In genomic region chr6:38045701-38046305, GRCh38 we compare ENCODE assay signal across 1 cellular context.
A peak's percentile ranks its signal among the peaks of the same experiment; 100 is the strongest.
TF ChIP-seq lines count a peak whose summit lies in the region.

No MANE protein-coding gene starts in this region.

TF ChIP-seq in HepG2, 621 proteins besides CTCF, POLR2A, EP300 and RAD21 (continued from another document and continues in another):
- TF ChIP-seq ARID5B (CRISPR knock-in tag; IDR thresholded peaks at IDR 0.05) (peak; percentile 95), MED1 (CRISPR knock-in tag; IDR thresholded peaks at IDR 0.05) (peak; percentile 70; the same call in 1 of the 2 replicates), ONECUT2 (CRISPR knock-in tag; IDR thresholded peaks at IDR 0.05) (peak; percentile 41; the same call in 1 of the 2 replicates), AHDC1 (CRISPR knock-in tag; IDR thresholded peaks at IDR 0.05; ENCODE audit: borderline replicate concordance) (peak; percentile 86; the same call in 1 of the 2 replicates), ZBTB20 (CRISPR knock-in tag; IDR thresholded peaks at IDR 0.05; ENCODE audit: borderline replicate concordance, low read depth) (peak; percentile 73; the same call in 1 of the 2 replicates), ZBTB2 (CRISPR knock-in tag; IDR thresholded peaks at IDR 0.05; ENCODE audit: low read depth) (no peak), TBX3 (IDR thresholded peaks at IDR 0.05; ENCODE audit: borderline replicate concordance) (no peak), NR2F2 (IDR thresholded peaks at IDR 0.05; ENCODE audit: borderline replicate concordance, low read depth) (peak; percentile 40; the same call in 1 of the 2 replicates), CREB1 (IDR thresholded peaks at IDR 0.05) (no peak), CREB1 (CRISPR knock-in tag; IDR thresholded peaks at IDR 0.05) (peak; percentile 69), NR0B2 (CRISPR knock-in tag; IDR thresholded peaks at IDR 0.05) (no peak), ZNF367 (CRISPR knock-in tag; IDR thresholded peaks at IDR 0.05; ENCODE audit: borderline replicate concordance) (no peak), ZNF205 (CRISPR knock-in tag; IDR thresholded peaks at IDR 0.05) (no peak), EHMT2 (IDR thresholded peaks at IDR 0.05; ENCODE audit: borderline replicate concordance, low read depth, low read length) (peak; percentile 59; the same call in 1 of the 2 replicates), NR2F6 (IDR thresholded peaks at IDR 0.05) (peak; percentile 55), NR2F6 (CRISPR knock-in tag; IDR thresholded peaks at IDR 0.05) (peak; percentile 55; the same call in 1 of the 2 replicates), HDAC1 (CRISPR knock-in tag; IDR thresholded peaks at IDR 0.05) (0 out of 2 replicates have a peak, but pooled peaks have one; percentile 48), TEAD3 (CRISPR knock-in tag; optimal IDR thresholded peaks at IDR 0.05; ENCODE audit: borderline replicate concordance) (peak; percentile 65), CEBPZ (IDR thresholded peaks at IDR 0.05; ENCODE audit: low read length) (no peak), SNAPC2 (CRISPR knock-in tag; IDR thresholded peaks at IDR 0.05) (0 out of 2 replicates have a peak, but pooled peaks have one; percentile 33), ELF3 (CRISPR knock-in tag; IDR thresholded peaks at IDR 0.05) (peak; percentile 72), ZNF264 (CRISPR knock-in tag; IDR thresholded peaks at IDR 0.05) (peak; percentile 50; the same call in 1 of the 2 replicates), GATAD2A (CRISPR knock-in tag; IDR thresholded peaks at IDR 0.05) (peak; percentile 91), SALL1 (CRISPR knock-in tag; IDR thresholded peaks at IDR 0.05) (peak; percentile 14; the same call in 1 of the 2 replicates), ZNF644 (CRISPR knock-in tag; IDR thresholded peaks at IDR 0.05; ENCODE audit: low read depth) (0 out of 2 replicates have a peak, but pooled peaks have one; percentile 46), RERE (CRISPR knock-in tag; IDR thresholded peaks at IDR 0.05; ENCODE audit: low read depth) (peak; percentile 59; the same call in 1 of the 2 replicates), NR2C2 (CRISPR knock-in tag; IDR thresholded peaks at IDR 0.05; ENCODE audit: borderline replicate concordance) (0 out of 2 replicates have a peak, but pooled peaks have one; percentile 12), SMARCC2 (IDR thresholded peaks at IDR 0.05) (0 out of 2 replicates have a peak, but pooled peaks have one; percentile 17), TCF7 (IDR thresholded peaks at IDR 0.05; ENCODE audit: low read depth) (peak; percentile 92), ZNF614 (CRISPR knock-in tag; IDR thresholded peaks at IDR 0.05; ENCODE audit: borderline replicate concordance) (peak; percentile 50; the same call in 1 of the 2 replicates)
- TF ChIP-seq, protein P1, sequence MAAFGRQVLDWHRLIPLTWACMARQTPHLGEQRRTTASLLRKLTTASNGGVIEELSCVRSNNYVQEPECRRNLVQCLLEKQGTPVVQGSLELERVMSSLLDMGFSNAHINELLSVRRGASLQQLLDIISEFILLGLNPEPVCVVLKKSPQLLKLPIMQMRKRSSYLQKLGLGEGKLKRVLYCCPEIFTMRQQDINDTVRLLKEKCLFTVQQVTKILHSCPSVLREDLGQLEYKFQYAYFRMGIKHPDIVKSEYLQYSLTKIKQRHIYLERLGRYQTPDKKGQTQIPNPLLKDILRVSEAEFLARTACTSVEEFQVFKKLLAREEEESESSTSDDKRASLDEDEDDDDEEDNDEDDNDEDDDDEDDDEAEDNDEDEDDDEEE (CRISPR knock-in tag; IDR thresholded peaks at IDR 0.05) = no peak
- TF ChIP-seq, protein P2, sequence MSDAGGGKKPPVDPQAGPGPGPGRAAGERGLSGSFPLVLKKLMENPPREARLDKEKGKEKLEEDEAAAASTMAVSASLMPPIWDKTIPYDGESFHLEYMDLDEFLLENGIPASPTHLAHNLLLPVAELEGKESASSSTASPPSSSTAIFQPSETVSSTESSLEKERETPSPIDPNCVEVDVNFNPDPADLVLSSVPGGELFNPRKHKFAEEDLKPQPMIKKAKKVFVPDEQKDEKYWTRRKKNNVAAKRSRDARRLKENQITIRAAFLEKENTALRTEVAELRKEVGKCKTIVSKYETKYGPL (CRISPR knock-in tag; IDR thresholded peaks at IDR 0.05) = no peak
